17 cellular contexts compared by ENCODE assay signal in genomic region chr14:95722525-95723190, GRCh38. TPM values are rescaled to one million over a fixed set of nuclear protein-coding genes. Genes with fewer than 3 reads are reported as not detected.
DNase-seq lines count a peak whose midpoint lies in the region; ATAC-seq and TF ChIP-seq lines count a peak whose summit lies in the region.
"Had no signal": no experiment of that assay in that cellular context is flagged by ENCODE, and none has a peak within 500 bp of the region (broad histone marks: within the 10 kb centered on the region; RNA-seq: fewer than 3 reads in every experiment).

No MANE protein-coding gene starts in this region.

- no peak overlapping the region for H3K4me3 ChIP-seq in epithelial cell of proximal tubule (ENCODE audit: low read depth, low read length)
- H3K4me3 ChIP-seq: K562, SJCRH30 had no signal

- TF ChIP-seq CTCF in RWPE1 (conservative IDR thresholded peaks at IDR 0.05; ENCODE audit: low read depth) (no peak), epithelial cell of proximal tubule (conservative IDR thresholded peaks at IDR 0.05; ENCODE audit: low read depth, low read length) (no peak)

- POLR2A ChIA-PET in RWPE1 (lab: Yijun Ruan, JAX; ENCODE audit: low non-redundant PET), result no interaction called here

- no peak for ATAC-seq in GM19035 (IDR thresholded peaks at IDR 0.05; ENCODE audit: unreplicated experiment)
- ATAC-seq: K562 had no signal

- H3K27ac ChIP-seq in RWPE1, result no peak overlapping the region
- H3K27ac ChIP-seq: SJCRH30 had no signal

- DNase-seq in Daoy (ENCODE audit: low read depth) (peak; percentile 53), RWPE1 (ENCODE audit: low spot score) (peak; percentile 13), epithelial cell of proximal tubule (ENCODE audit: low read depth) (peak; percentile 2), renal cortical epithelial cell (ENCODE audit: low read depth) (peak; percentile 6), AG20443 (ENCODE audit: low spot score) (no peak), NCI-H524 treated with DMSO at 0.1 percent for 48 hours (lab: John Stamatoyannopoulos, UW) (no peak)
- DNase-seq: AML-193, DMS 273 treated with DMSO at 0.1 percent for 48 hours, GF-D8, NCI-H1417 treated with DMSO at 0.1 percent for 48 hours, NCI-H187 treated with DMSO at 0.1 percent for 48 hours, NCI-H2227 treated with DMSO at 0.1 percent for 48 hours, NCI-H524, SJCRH30 had no signal

- CTCF ChIA-PET in RWPE1 (lab: Yijun Ruan, JAX), result no interaction called here

RNA-seq across cellular contexts. Expression of gene TCL1A, which starts 8.7 kb away (rescaled TPM):
- total RNA-seq in Daoy (2014; rRNA removed; shearing (Covaris generic)), result 5.5 and 12.2 TPM in 2 replicates
- total RNA-seq in epithelial cell of proximal tubule, result not detected in 2 replicates
- total RNA-seq in renal cortical epithelial cell, result not detected in 2 replicates
- total RNA-seq: H4, K562, SJCRH30 had no signal

RNA-seq across cellular contexts. Expression of gene TCL1B, which starts 36.4 kb away (rescaled TPM):
- total RNA-seq in Daoy (2014; rRNA removed; shearing (Covaris generic)), result 0.11 and 0.42 TPM in 2 replicates
- total RNA-seq in epithelial cell of proximal tubule (not detected in 2 replicates), renal cortical epithelial cell (not detected in 2 replicates)
- total RNA-seq: H4, K562, SJCRH30 had no signal

Comparison
In these comparisons a context has a peak if more than half of its experiments do, and no peak if none do; other contexts are left out.
1. DNase-seq: peak in Daoy (single experiment), RWPE1 (single experiment), epithelial cell of proximal tubule (single experiment) and renal cortical epithelial cell (single experiment); none in AG20443 (single experiment) and NCI-H524 treated with DMSO at 0.1 percent for 48 hours (single experiment).